Comparison of ENCODE assay signal across 9 cellular contexts in genomic region chr13:85806553-85807175, GRCh38. TPM values are rescaled to one million over a fixed set of nuclear protein-coding genes. Genes with fewer than 3 reads are reported as not detected.
DNase-seq lines count a peak whose midpoint lies in the region; ATAC-seq and TF ChIP-seq lines count a peak whose summit lies in the region.
"Had no signal": no experiment of that assay in that cellular context is flagged by ENCODE, and none has a peak within 500 bp of the region (broad histone marks: within the 10 kb centered on the region; RNA-seq: fewer than 3 reads in every experiment).

No MANE protein-coding gene starts in this region.

- no peaks in the 10 kb centered on the region for H3K9me2 ChIP-seq in DOHH2 (replicated peaks; ENCODE audit: control insufficient read depth, low read length)

- H3K27ac ChIP-seq in DOHH2 (ENCODE audit: low read depth, low read length) (no peak overlapping the region), RWPE1 (no peak overlapping the region), ovary (no peak overlapping the region)

- TF ChIP-seq POLR2A in ovary (IDR thresholded peaks at IDR 0.05), result no peak

- CTCF ChIA-PET in RWPE1 (lab: Yijun Ruan, JAX), result no interaction called here

- POLR2A ChIA-PET in RWPE1 (lab: Yijun Ruan, JAX; ENCODE audit: low non-redundant PET), result no interaction called here

- no peaks in the 10 kb centered on the region for H3K79me2 ChIP-seq in DOHH2 (ENCODE audit: control insufficient read depth, low read length)

- H3K36me3 ChIP-seq in DOHH2 (ENCODE audit: control insufficient read depth, low read length) (no peaks in the 10 kb centered on the region), ovary (no peaks in the 10 kb centered on the region)

- WGBS in ovary, 3 donors, result 7 to 9% (median 7%) methylated on average over 3 of the region's 3 CpGs

- DNase-seq in Kasumi-1 (lab: John Stamatoyannopoulos, UW), result peak; percentile 71 to 82
- peak; percentile 27 for DNase-seq in RWPE1 (ENCODE audit: low spot score)
- peak; percentile 43 for DNase-seq in fibroblast of gingiva (ENCODE audit: low read depth)
- no peak for DNase-seq in sciatic nerve (ENCODE audit: low spot score)
- no peak for DNase-seq in ovary
- DNase-seq: activated B cell treated with CpG ODN at 0.5 μM for 24 hours had no signal

- intact Hi-C loops in sciatic nerve (cut with DNase I), result loop anchor here (10.0 kb wide), 1 partner anchor 892 kb away; no protein-coding TSS in a partner anchor
- intact Hi-C loops in ovary (cut with DNase I), result loop anchor here in 2 of 4 donors (5.0 to 10.0 kb wide), 2 partner anchors 892 to 909 kb away; no protein-coding TSS in a partner anchor

- TF ChIP-seq EP300 in ovary (IDR thresholded peaks at IDR 0.05), result no peak

- no peak overlapping the region for H3K4me2 ChIP-seq in DOHH2 (ENCODE audit: low read length)

- H3K4me3 ChIP-seq in DOHH2 (ENCODE audit: low read length) (no peak overlapping the region), ovary (no peak overlapping the region)

- no peaks in the 10 kb centered on the region for H4K20me1 ChIP-seq in DOHH2 (ENCODE audit: control insufficient read depth, insufficient read depth, low read depth, low read length)

- TF ChIP-seq CTCF in DOHH2 (IDR thresholded peaks at IDR 0.05; ENCODE audit: low read depth, low read length, poor library complexity, severe bottlenecking), result peak; percentile 54
- peak; percentile 62 for TF ChIP-seq CTCF in RWPE1 (conservative IDR thresholded peaks at IDR 0.05; ENCODE audit: low read depth)
- TF ChIP-seq CTCF in ovary (IDR thresholded peaks at IDR 0.05), result no peak

- ATAC-seq in GM21717 (IDR thresholded peaks at IDR 0.05; ENCODE audit: unreplicated experiment), result peak; percentile 73
- peak; percentile 50 for ATAC-seq in sciatic nerve
- no peak for ATAC-seq in GM21786 (IDR thresholded peaks at IDR 0.05; ENCODE audit: unreplicated experiment)

- no peaks in the 10 kb centered on the region for H3K9me3 ChIP-seq in DOHH2 (ENCODE audit: control insufficient read depth, insufficient read depth, low read length)
- no peaks in the 10 kb centered on the region for H3K9me3 ChIP-seq in ovary

- H3F3A ChIP-seq in DOHH2 (ENCODE audit: control insufficient read depth, insufficient read depth), result no peaks in the 10 kb centered on the region

- H3K27me3 ChIP-seq in DOHH2 (ENCODE audit: control insufficient read depth, low read length) (no peaks in the 10 kb centered on the region), ovary (no peaks in the 10 kb centered on the region)

- H3K4me1 ChIP-seq in DOHH2 (ENCODE audit: control insufficient read depth, low read length) (no peaks in the 10 kb centered on the region), ovary (ENCODE audit: insufficient read depth) (no peaks in the 10 kb centered on the region)

RNA-seq across cellular contexts. Expression of gene SLITRK6, which starts 7.4 kb away (rescaled TPM):
- total RNA-seq in sciatic nerve (0.80 TPM), ovary (under 1 TPM in 3 of 7 donors, not detected in 4; 0.23 to 0.69 (median 0.27) TPM)
- polyA plus RNA-seq in ovary, result under 1 TPM; 0.13 to 0.38 TPM
- total RNA-seq: activated B cell treated with CpG ODN at 0.5 μM for 24 hours had no signal

Comparison
In these comparisons a context has a peak if more than half of its experiments do, and no peak if none do; other contexts are left out.
1. CTCF ChIP-seq: peak in DOHH2 (single experiment) and RWPE1 (single experiment); none in ovary (0 of 3).
2. DNase-seq: peak in Kasumi-1 (2 of 2), RWPE1 (single experiment) and fibroblast of gingiva (single experiment); none in sciatic nerve (single experiment) and ovary (0 of 5).